7 cellular contexts compared by ENCODE assay signal in the genomic region with DNA sequence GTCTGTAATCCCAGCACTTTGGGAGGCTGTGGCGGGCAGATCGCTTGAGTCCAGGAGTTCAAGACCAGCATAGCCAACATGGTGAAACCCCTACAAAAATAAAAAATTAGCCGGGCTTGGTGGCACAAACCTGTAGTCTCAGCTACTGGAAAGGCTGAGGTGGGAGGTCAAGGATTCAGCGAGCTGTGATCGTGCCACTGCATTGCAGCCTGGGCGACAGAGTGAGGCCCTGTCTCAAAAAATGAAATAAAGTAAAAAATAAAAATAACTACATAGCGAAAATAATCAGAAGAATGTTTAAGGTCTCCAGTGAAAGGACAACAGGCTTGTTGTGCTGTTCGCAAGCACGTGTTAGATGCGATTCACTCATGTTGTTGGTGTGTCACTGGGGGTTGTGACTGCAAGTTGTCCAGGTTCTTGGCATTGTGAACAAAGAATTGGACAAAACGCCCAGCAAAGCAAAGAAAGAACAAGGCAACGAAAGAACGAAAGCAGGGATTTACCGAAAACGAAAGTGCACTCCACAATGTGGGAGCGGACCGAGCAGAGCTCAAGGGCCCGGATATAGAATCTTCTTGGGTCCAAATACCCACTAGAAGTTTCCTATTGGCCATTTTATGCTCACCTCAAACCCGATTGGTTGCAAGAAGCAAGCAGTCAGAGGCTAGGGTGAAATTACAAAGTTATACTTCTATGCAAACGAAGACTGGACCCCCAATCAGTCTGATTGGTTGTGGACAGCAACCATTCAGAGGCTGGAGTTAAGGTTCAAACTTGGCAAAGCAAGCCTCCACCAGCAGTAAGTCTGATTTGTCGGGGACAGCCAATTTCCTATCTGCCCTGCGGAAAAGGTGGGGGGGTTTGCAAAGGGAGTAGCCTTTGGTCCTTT. TPM values are rescaled to one million over a fixed set of nuclear protein-coding genes. Genes with fewer than 3 reads are reported as not detected.
A peak's percentile ranks its signal among the peaks of the same experiment; 100 is the strongest.
DNase-seq lines count a peak whose midpoint lies in the region; ATAC-seq and TF ChIP-seq lines count a peak whose summit lies in the region.

No MANE protein-coding gene starts in this region.

- peaks cover 3% of the 10 kb centered on the region for H3K9me3 Mint-ChIP-seq in progenitor cell of endocrine pancreas (ENCODE audit: low read depth)

- in situ Hi-C loops in GM13976 (cut with MboI; ENCODE audit: low sequenced_read_pairs, unreplicated experiment) = no loop called here

- H3K4me1 Mint-ChIP-seq in T-helper 17 cell = peaks cover 34% of the 10 kb centered on the region
- H3K4me1 Mint-ChIP-seq in progenitor cell of endocrine pancreas (ENCODE audit: low read depth) = peaks cover 9% of the 10 kb centered on the region

- H3K27ac Mint-ChIP-seq in T-helper 17 cell (peak overlapping the region; percentile 96), progenitor cell of endocrine pancreas (peak overlapping the region; percentile 95)

- peak; percentile 24 for DNase-seq in GM13976 (ENCODE audit: low spot score)
- no peak for DNase-seq in T-helper 17 cell
- DNase-seq in fibroblast of gingiva (ENCODE audit: low read depth) = peak; percentile 52
- no peak for DNase-seq in progenitor cell of endocrine pancreas (ENCODE audit: low spot score, unreplicated experiment)
- DNase-seq in SK-N-DZ (ENCODE audit: low spot score) = no peak

- H3K9me3 ChIP-seq in T-helper 17 cell (ENCODE audit: control insufficient read depth, low read length, poor library complexity, severe bottlenecking) = no peaks in the 10 kb centered on the region

- H3K36me3 Mint-ChIP-seq in T-helper 17 cell (ENCODE audit: low read depth) (no peaks in the 10 kb centered on the region), progenitor cell of endocrine pancreas (ENCODE audit: insufficient read depth) (no peaks in the 10 kb centered on the region)

- TF ChIP-seq CTCF in GM13976 (IDR thresholded peaks at IDR 0.05; ENCODE audit: borderline replicate concordance, control extremely low read depth, extremely low read depth, insufficient read depth, missing control alignments) (no peak), progenitor cell of endocrine pancreas (IDR thresholded peaks at IDR 0.05; ENCODE audit: unreplicated experiment) (no peak)

- H3K27me3 Mint-ChIP-seq in T-helper 17 cell = no peaks in the 10 kb centered on the region
- no peaks in the 10 kb centered on the region for H3K27me3 Mint-ChIP-seq in progenitor cell of endocrine pancreas

- H3K4me3 Mint-ChIP-seq in T-helper 17 cell (peak overlapping the region; percentile 96), progenitor cell of endocrine pancreas (ENCODE audit: low read depth) (peak overlapping the region; percentile 86)

- peak; percentile 0 for ATAC-seq in HG03196 (IDR thresholded peaks at IDR 0.05; ENCODE audit: unreplicated experiment)
- ATAC-seq in T-helper 17 cell = no peak
- ATAC-seq in HG03520 (IDR thresholded peaks at IDR 0.05; ENCODE audit: unreplicated experiment) = no peak

RNA-seq across cellular contexts. Expression of a gene that starts 0.8 kb away (rescaled TPM):
- total RNA-seq in T-helper 17 cell (10 to 100 TPM; 27.9 to 30.1 TPM), progenitor cell of endocrine pancreas (43.5 and 48.7 TPM in 2 replicates)
- 49.1 and 55.1 TPM in 2 replicates for polyA plus RNA-seq in SK-N-DZ (2014; cell fraction: cytosol; rRNA removed)
- 30.7 and 32.3 TPM in 2 replicates for polyA plus RNA-seq in SK-N-DZ (2014; cell fraction: nucleus; rRNA removed)

Comparison
In these comparisons a context has a peak if more than half of its experiments do, and no peak if none do; other contexts are left out.
1. DNase-seq: peak in GM13976 (single experiment) and fibroblast of gingiva (single experiment); none in T-helper 17 cell (0 of 3), progenitor cell of endocrine pancreas (single experiment) and SK-N-DZ (single experiment).